Comparison of ENCODE assay signal across 24 cellular contexts in the genomic region with DNA sequence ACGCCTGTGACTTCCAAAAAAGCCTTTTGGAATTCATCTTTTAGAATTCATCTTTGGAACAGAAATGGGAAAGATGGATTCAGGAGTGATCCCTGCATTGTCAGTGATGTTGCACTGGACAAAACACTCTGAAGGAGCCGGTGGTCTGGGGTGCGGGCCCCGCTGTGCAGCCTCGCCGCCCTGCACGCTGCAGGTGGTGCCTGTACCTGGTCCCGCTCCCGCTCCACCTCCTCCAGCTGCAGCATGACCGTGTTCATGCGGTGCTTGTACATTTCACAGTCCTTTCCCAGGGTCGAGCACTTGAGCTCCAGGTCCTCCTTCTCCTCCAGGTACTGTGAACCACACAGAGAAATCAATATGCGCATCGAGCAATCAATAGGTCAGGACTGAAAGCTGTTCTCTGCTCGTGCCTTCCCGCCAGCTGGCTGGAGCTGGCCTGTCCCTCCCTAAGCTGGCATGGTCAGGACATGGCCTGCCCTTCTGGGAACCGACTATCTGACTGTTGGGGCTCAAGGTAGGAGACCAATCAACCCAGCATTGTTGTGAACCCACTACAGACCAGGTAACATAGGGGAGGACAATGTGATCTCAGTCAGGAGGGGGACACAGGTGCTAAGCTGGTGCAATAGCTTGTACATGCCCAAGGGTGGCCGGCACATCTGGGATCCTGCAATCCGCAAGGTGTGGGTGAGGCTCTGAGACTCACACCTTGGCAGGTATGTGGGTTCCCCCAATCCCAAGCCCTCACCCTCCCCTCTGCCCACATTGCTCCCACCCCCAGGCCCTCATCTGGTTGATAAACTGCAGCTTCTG.
DNase-seq lines count a peak whose midpoint lies in the region; ATAC-seq and TF ChIP-seq lines count a peak whose summit lies in the region.
"Had no signal": no experiment of that assay in that cellular context is flagged by ENCODE, and none has a peak within 500 bp of the region (broad histone marks: within the 10 kb centered on the region; RNA-seq: fewer than 3 reads in every experiment).

No MANE protein-coding gene starts in this region.

- no peak overlapping the region for H2AK5ac ChIP-seq in H9 (ENCODE audit: insufficient read length, low read length)

- H3K4me3 Mint-ChIP-seq in activated CD4-positive, alpha-beta T cell treated with anti-CD3 and anti-CD28 coated beads for 36 hours: no peak overlapping the region
- no peak overlapping the region for H3K4me3 Mint-ChIP-seq in H9
- no peak overlapping the region for H3K4me3 Mint-ChIP-seq in neural progenitor cell
- H3K4me3 Mint-ChIP-seq: CD4-positive, alpha-beta T cell; effector memory CD8-positive, alpha-beta T cell had no signal

- H3K23me2 ChIP-seq in H9 (ENCODE audit: insufficient read length, low read depth, low read length, poor library complexity, severe bottlenecking): no peaks in the 10 kb centered on the region

- no peak overlapping the region for H2BK15ac ChIP-seq in H9 (ENCODE audit: low read depth, low read length)

- CTCF ChIA-PET in activated CD4-positive, alpha-beta T cell treated with anti-CD3 and anti-CD28 coated beads for 36 hours (lab: Charles Lee): no interaction called here

- H4K8ac ChIP-seq in H9 (replicated peaks; ENCODE audit: insufficient read length, low read depth, low read length): no peak overlapping the region

- no peak overlapping the region for H3K27ac Mint-ChIP-seq in activated CD4-positive, alpha-beta T cell treated with anti-CD3 and anti-CD28 coated beads for 36 hours
- H3K27ac Mint-ChIP-seq in H9 (peak overlapping the region; percentile 73 to 87 (median 85); a peak in 3 of 7 replicates), neural progenitor cell (peak overlapping the region; percentile 90)

- H4K5ac ChIP-seq in H9 (ENCODE audit: insufficient read length, low read depth, low read length): no peak overlapping the region

- H3K9ac ChIP-seq in H9 (ENCODE audit: extremely low read depth, insufficient read length, low read length) (no peak overlapping the region), neural progenitor cell (no peak overlapping the region)
- H3K9ac ChIP-seq: KMS-11 had no signal

- H3K36me3 Mint-ChIP-seq in activated CD4-positive, alpha-beta T cell treated with anti-CD3 and anti-CD28 coated beads for 36 hours (ENCODE audit: low read depth): peaks cover 64% of the 10 kb centered on the region
- H3K36me3 Mint-ChIP-seq in H9 (ENCODE audit: insufficient read depth in 1 of 3, low read depth in 3 of 3): peaks cover 0 to 21% (median 4%) of the 10 kb centered on the region in 3 experiments; a peak in 5 of 7 replicates
- no peaks in the 10 kb centered on the region for H3K36me3 Mint-ChIP-seq in neural progenitor cell

- H3K27ac ChIP-seq in H9 (ENCODE audit: insufficient read length, low read depth, low read length) (no peak overlapping the region), neural progenitor cell (no peak overlapping the region), caudate nucleus (ENCODE audit: low read depth, low read length) (no peak overlapping the region)
- H3K27ac ChIP-seq: 22Rv1, ascending aorta, esophagus muscularis mucosa, KMS-11 had no signal

- ATAC-seq in activated CD4-positive, alpha-beta T cell treated with anti-CD3 and anti-CD28 coated beads for 36 hours: no peak
- ATAC-seq in HG02642 (IDR thresholded peaks at IDR 0.05; ENCODE audit: poor library complexity, unreplicated experiment): no peak
- ATAC-seq: effector memory CD8-positive, alpha-beta T cell had no signal

- H3K18ac ChIP-seq in H9 (ENCODE audit: insufficient read length, low read depth, low read length): no peak overlapping the region

- intact Hi-C loops in activated CD4-positive, alpha-beta T cell treated with anti-CD3 and anti-CD28 coated beads for 36 hours (cut with DNase I, micrococcal nuclease): no loop called here

- no CpG with 5 or more reads among the region's 19 CpGs for WGBS in H9 (ENCODE audit: extremely low coverage, insufficient read length, low lambda C conversion rate)

- H3K27me3 ChIP-seq in H9 (ENCODE audit: insufficient read depth, low read length): no peaks in the 10 kb centered on the region
- no peaks in the 10 kb centered on the region for H3K27me3 ChIP-seq in neural progenitor cell
- H3K27me3 ChIP-seq: ascending aorta had no signal

- H2BK5ac ChIP-seq in H9 (ENCODE audit: insufficient read length, low read length): no peak overlapping the region

- H3K4me3 ChIP-seq in neural progenitor cell: no peak overlapping the region
- H3K4me3 ChIP-seq: ascending aorta, esophagus muscularis mucosa had no signal

- H3K36me3 ChIP-seq in neural progenitor cell: no peaks in the 10 kb centered on the region
- H3K36me3 ChIP-seq: ascending aorta, esophagus muscularis mucosa had no signal

- DNase-seq in activated CD4-positive, alpha-beta T cell treated with anti-CD3 and anti-CD28 coated beads for 36 hours: peak; percentile 2
- DNase-seq in activated CD4-positive, alpha-beta T cell treated with anti-CD3 and anti-CD28 coated beads for 48 hours: no peak
- DNase-seq in H9: peak; percentile 15
- peak; percentile 39 for DNase-seq in ecto neural progenitor cell (ENCODE audit: low spot score)
- DNase-seq in neural progenitor cell (ENCODE audit: low spot score): no peak
- no peak for DNase-seq in NCI-H1694 (lab: John Stamatoyannopoulos, UW)
- DNase-seq in caudate nucleus (lab: John Stamatoyannopoulos, UW): no peak
- DNase-seq: activated CD4-positive, alpha-beta T cell treated with anti-CD3 and anti-CD28 coated beads for 1 hour; activated gamma-delta T cell treated with Interleukin-2 at 50 U/mL for 16 hours; cerebellar nuclear complex; effector memory CD8-positive, alpha-beta T cell; hypothalamus; mammary epithelial cell; NCI-H1436 treated with DMSO at 0.1 percent for 48 hours; NCI-H2171 treated with DMSO at 0.1 percent for 48 hours; NCI-H526 treated with DMSO at 0.1 percent for 48 hours; SW 1271; trophoblast cell had no signal

- H2AFZ ChIP-seq in H9 (ENCODE audit: low read length): no peak overlapping the region
- H2AFZ ChIP-seq in neural progenitor cell (replicated peaks): no peak overlapping the region

- no peak overlapping the region for H2BK120ac ChIP-seq in H9 (ENCODE audit: low read depth, low read length, poor library complexity, severe bottlenecking)

- no peaks in the 10 kb centered on the region for H3K79me1 ChIP-seq in H9 (ENCODE audit: insufficient read depth, low read depth, low read length, poor library complexity, severe bottlenecking)

- H3K4ac ChIP-seq in H9 (ENCODE audit: low read depth, low read length): no peak overlapping the region

- H4K91ac ChIP-seq in H9 (ENCODE audit: insufficient read length, low read depth, low read length): no peak overlapping the region

- no peak overlapping the region for H2BK12ac ChIP-seq in H9 (ENCODE audit: insufficient read length, low read depth, low read length)

- no peaks in the 10 kb centered on the region for H3K4me1 ChIP-seq in H9 (ENCODE audit: insufficient read depth, low read length)
- H3K4me1 ChIP-seq in neural progenitor cell: peaks cover 10% of the 10 kb centered on the region
- H3K4me1 ChIP-seq: ascending aorta, esophagus muscularis mucosa had no signal

- no peak overlapping the region for H2BK20ac ChIP-seq in H9 (ENCODE audit: low read depth, low read length, poor library complexity, severe bottlenecking)

- H3K56ac ChIP-seq in H9 (ENCODE audit: insufficient read length, low read depth, low read length): no peak overlapping the region

- TF ChIP-seq CTCF in H9 (conservative IDR thresholded peaks at IDR 0.05): no peak
- no peak for TF ChIP-seq CTCF in neural progenitor cell (IDR thresholded peaks at IDR 0.05)

- H3K9me3 Mint-ChIP-seq in activated CD4-positive, alpha-beta T cell treated with anti-CD3 and anti-CD28 coated beads for 36 hours (ENCODE audit: low read depth): no peaks in the 10 kb centered on the region
- H3K9me3 Mint-ChIP-seq in H9: no peaks in the 10 kb centered on the region
- H3K9me3 Mint-ChIP-seq in neural progenitor cell: peaks cover 6% of the 10 kb centered on the region
- H3K9me3 Mint-ChIP-seq: CD4-positive, alpha-beta T cell; effector memory CD8-positive, alpha-beta T cell had no signal

- H3K14ac ChIP-seq in H9 (ENCODE audit: insufficient read depth, low read length): no peak overlapping the region

- H3K79me2 ChIP-seq in H9 (ENCODE audit: insufficient read depth, low read length) (no peaks in the 10 kb centered on the region), neural progenitor cell (ENCODE audit: low read depth) (no peaks in the 10 kb centered on the region)

- no peak overlapping the region for H3K4me2 ChIP-seq in H9 (ENCODE audit: insufficient read depth, insufficient read length, low read length)
- no peak overlapping the region for H3K4me2 ChIP-seq in neural progenitor cell
- H3K4me2 ChIP-seq: KMS-11 had no signal

- H3K9me3 ChIP-seq in H9 (ENCODE audit: control insufficient read depth, low read depth, low read length): no peaks in the 10 kb centered on the region
- no peaks in the 10 kb centered on the region for H3K9me3 ChIP-seq in neural progenitor cell (ENCODE audit: low read depth)
- H3K9me3 ChIP-seq: ascending aorta, esophagus muscularis mucosa had no signal

- no peaks in the 10 kb centered on the region for H4K20me1 ChIP-seq in H9 (ENCODE audit: control insufficient read depth, insufficient read depth, insufficient read length)
- no peaks in the 10 kb centered on the region for H4K20me1 ChIP-seq in neural progenitor cell (ENCODE audit: low read depth)

- H3K4me1 Mint-ChIP-seq in activated CD4-positive, alpha-beta T cell treated with anti-CD3 and anti-CD28 coated beads for 36 hours: peaks cover 21% of the 10 kb centered on the region
- peaks cover 3 to 9% of the 10 kb centered on the region in 2 experiments for H3K4me1 Mint-ChIP-seq in H9
- H3K4me1 Mint-ChIP-seq in neural progenitor cell: peaks cover 18% of the 10 kb centered on the region

- POLR2A ChIA-PET in activated CD4-positive, alpha-beta T cell treated with anti-CD3 and anti-CD28 coated beads for 36 hours (lab: Charles Lee): no interaction called here

- H3T11ph ChIP-seq in H9 (ENCODE audit: low read length): no peak overlapping the region

- H3K23ac ChIP-seq in H9 (ENCODE audit: insufficient read length, low read depth, low read length): no peak overlapping the region

- H3K27me3 Mint-ChIP-seq in activated CD4-positive, alpha-beta T cell treated with anti-CD3 and anti-CD28 coated beads for 36 hours: no peaks in the 10 kb centered on the region
- H3K27me3 Mint-ChIP-seq in H9 (ENCODE audit: low read depth) (no peaks in the 10 kb centered on the region), neural progenitor cell (ENCODE audit: insufficient read depth, low read depth) (peaks cover 25% of the 10 kb centered on the region)
- H3K27me3 Mint-ChIP-seq: CD4-positive, alpha-beta T cell; effector memory CD8-positive, alpha-beta T cell had no signal

- H3F3A ChIP-seq in neural progenitor cell (ENCODE audit: low read depth): no peaks in the 10 kb centered on the region

Comparison
In these comparisons a context has a peak if more than half of its experiments do, and no peak if none do; other contexts are left out.
1. DNase-seq: peak in activated CD4-positive, alpha-beta T cell treated with anti-CD3 and anti-CD28 coated beads for 36 hours (single experiment), H9 (single experiment) and ecto neural progenitor cell (single experiment); none in activated CD4-positive, alpha-beta T cell treated with anti-CD3 and anti-CD28 coated beads for 48 hours (single experiment), neural progenitor cell (single experiment), NCI-H1694 (single experiment) and caudate nucleus (0 of 61).